ENCODE assay signal across 8 cellular contexts in genomic region chr5:36151434-36152323, GRCh38. TPM values are rescaled to one million over a fixed set of nuclear protein-coding genes. Genes with fewer than 3 reads are reported as not detected.
A peak's percentile ranks its signal among the peaks of the same experiment; 100 is the strongest.
DNase-seq lines count a peak whose midpoint lies in the region; ATAC-seq and TF ChIP-seq lines count a peak whose summit lies in the region.

Gene LMBRD2, minus strand, starts transcription at chr5:36151887. Its CDS starts 8,538 bp downstream, at chr5:36143349.
Gene SKP2, plus strand, starts transcription at chr5:36152111. Its CDS starts 152 bp downstream, at chr5:36152263.

- peaks cover 12% of the 10 kb centered on the region; the same call in 1 of the 2 replicates for H3K36me3 ChIP-seq in ACC112 (ENCODE audit: insufficient read depth, low read length)
- H3K36me3 ChIP-seq in mammary epithelial cell (ENCODE audit: insufficient read depth, low read length), result peaks cover 3% of the 10 kb centered on the region
- H3K36me3 ChIP-seq in iPS-20b (ENCODE audit: insufficient read depth, low read depth, low read length), result peaks cover 34% of the 10 kb centered on the region

- CTCF ChIA-PET in mammary epithelial cell (lab: Charles Lee; ENCODE audit: low non-redundant PET), result interaction anchor here (1.2 to 1.3 kb wide), 2 partner anchors 72 to 73 kb away, joined by 6 to 11 read pairs; no protein-coding TSS in a partner anchor

- H3K9me3 ChIP-seq in mammary epithelial cell (replicated peaks; ENCODE audit: insufficient read depth, low read length) (no peaks in the 10 kb centered on the region), iPS-20b (ENCODE audit: insufficient read depth, low read depth, low read length) (no peaks in the 10 kb centered on the region)

- H3K27me3 ChIP-seq in ACC112 (ENCODE audit: insufficient read depth, low read length), result no peaks in the 10 kb centered on the region
- H3K27me3 ChIP-seq in mammary epithelial cell (ENCODE audit: insufficient read depth, low read length), result no peaks in the 10 kb centered on the region
- H3K27me3 ChIP-seq in iPS-20b (ENCODE audit: insufficient read depth, low read length), result no peaks in the 10 kb centered on the region

- H3K9ac ChIP-seq in mammary epithelial cell (ENCODE audit: insufficient read depth, low read length) (peak within 1 kb of the TSS; percentile 84), iPS-20b (ENCODE audit: low read depth, low read length) (peak within 1 kb of the TSS; percentile 99)

- H3K4me1 ChIP-seq in ACC112 (ENCODE audit: control insufficient read depth, insufficient read depth, low read length, unreplicated experiment) (peaks cover 43% of the 10 kb centered on the region), mammary epithelial cell (ENCODE audit: insufficient read depth, low read length) (peaks cover 25% of the 10 kb centered on the region), iPS-20b (ENCODE audit: insufficient read depth, low read length) (peaks cover 6% of the 10 kb centered on the region; the same call in 1 of the 2 replicates)

- TF ChIP-seq CTCF in VCaP (conservative IDR thresholded peaks at IDR 0.05), result no peak
- TF ChIP-seq CTCF in mammary epithelial cell (conservative IDR thresholded peaks at IDR 0.05 in 1 of 2, IDR thresholded peaks at IDR 0.05 in 1 of 2; ENCODE audit: extremely low read depth in 1 of 2, insufficient read depth in 1 of 2, low read depth in 1 of 2, low read length in 2 of 2), result no peak

- H4K20me1 ChIP-seq in mammary epithelial cell (ENCODE audit: insufficient read depth, low read length), result no peaks in the 10 kb centered on the region

- ATAC-seq in GM18870 (IDR thresholded peaks at IDR 0.05; ENCODE audit: unreplicated experiment) (peak; percentile 98), HG03135 (IDR thresholded peaks at IDR 0.05; ENCODE audit: unreplicated experiment) (peak; percentile 98)

- H3K27ac ChIP-seq in ACC112 (ENCODE audit: low read depth, low read length) (no peak within 1 kb of the TSS), VCaP (peak within 1 kb of the TSS; percentile 85), mammary epithelial cell (ENCODE audit: insufficient read depth, low read depth, low read length) (peak within 1 kb of the TSS; percentile 52), iPS-20b (ENCODE audit: low read length) (peak within 1 kb of the TSS; percentile 20), skin epidermis (peak within 1 kb of the TSS; percentile 48 to 93 (median 88))

- H3K4me3 ChIP-seq in ACC112 (ENCODE audit: low read depth, low read length) (peak within 1 kb of the TSS; percentile 96), mammary epithelial cell (replicated peaks in 1 of 3; ENCODE audit: insufficient read depth in 1 of 3, low read depth in 2 of 3, low read length in 3 of 3) (peak within 1 kb of the TSS; percentile 84 to 91 (median 91)), iPS-20b (ENCODE audit: low read length) (peak within 1 kb of the TSS; percentile 100), skin epidermis (peak within 1 kb of the TSS; percentile 59 to 100 (median 87))

- peak within 1 kb of the TSS; percentile 91 for H3K4me2 ChIP-seq in mammary epithelial cell (ENCODE audit: insufficient read depth, low read depth, low read length)

- BruUV-seq in mammary epithelial cell (replicated peaks; lab: Mats Ljungman, UMichigan), result no TSS peak

- under 1% methylated on average over 32 of the region's 81 CpGs for WGBS in mammary epithelial cell (ENCODE audit: low coverage, missing lambda C conversion rate)

- H3K79me2 ChIP-seq in ACC112 (ENCODE audit: control insufficient read depth, insufficient read depth, low read length, unreplicated experiment) (peaks cover 58% of the 10 kb centered on the region), mammary epithelial cell (ENCODE audit: insufficient read depth, low read length) (peaks cover 54% of the 10 kb centered on the region)

- dilution Hi-C loops in mammary epithelial cell (cut with HindIII; ENCODE audit: low sequenced_read_pairs), result loop anchor here (5.0 kb wide), 1 partner anchor 66 kb away; no protein-coding TSS in a partner anchor

- in situ Hi-C loops in mammary epithelial cell (cut with MboI; ENCODE audit: low sequenced_read_pairs in 2 of 2), result no loop called here

- H2AFZ ChIP-seq in ACC112 (ENCODE audit: low read length, unreplicated experiment), result peak within 1 kb of the TSS; percentile 99
- peak within 1 kb of the TSS; percentile 93 for H2AFZ ChIP-seq in mammary epithelial cell (ENCODE audit: low read depth, low read length)

- DNase-seq in NCI-H2196 treated with DMSO at 0.1 percent for 48 hours (lab: John Stamatoyannopoulos, UW; ENCODE audit: unreplicated experiment), result peak; percentile 99
- DNase-seq in mammary epithelial cell, result peak; percentile 97

- intact Hi-C loops in mammary epithelial cell (cut with micrococcal nuclease), result loop anchor here (5.0 kb wide), 1 partner anchor 731 kb away; no protein-coding TSS in a partner anchor

RNA-seq across cellular contexts. Expression of gene LMBRD2, which starts in this region (rescaled TPM):
- total RNA-seq in mammary epithelial cell, result 10 to 100 TPM in 1 of 2 donors, 1 to 10 TPM in 1; 8.8 to 20.5 TPM
- 1.7 TPM for polyA plus RNA-seq in mammary epithelial cell
- 4.2 TPM for polyA minus RNA-seq in mammary epithelial cell

RNA-seq across cellular contexts. Expression of gene SKP2, which starts in this region (rescaled TPM):
- total RNA-seq in mammary epithelial cell, result 10 to 100 TPM; 39.3 to 53.3 TPM
- 29.4 TPM for polyA plus RNA-seq in mammary epithelial cell
- polyA minus RNA-seq in mammary epithelial cell, result 80.3 TPM
